In the genomic region with DNA sequence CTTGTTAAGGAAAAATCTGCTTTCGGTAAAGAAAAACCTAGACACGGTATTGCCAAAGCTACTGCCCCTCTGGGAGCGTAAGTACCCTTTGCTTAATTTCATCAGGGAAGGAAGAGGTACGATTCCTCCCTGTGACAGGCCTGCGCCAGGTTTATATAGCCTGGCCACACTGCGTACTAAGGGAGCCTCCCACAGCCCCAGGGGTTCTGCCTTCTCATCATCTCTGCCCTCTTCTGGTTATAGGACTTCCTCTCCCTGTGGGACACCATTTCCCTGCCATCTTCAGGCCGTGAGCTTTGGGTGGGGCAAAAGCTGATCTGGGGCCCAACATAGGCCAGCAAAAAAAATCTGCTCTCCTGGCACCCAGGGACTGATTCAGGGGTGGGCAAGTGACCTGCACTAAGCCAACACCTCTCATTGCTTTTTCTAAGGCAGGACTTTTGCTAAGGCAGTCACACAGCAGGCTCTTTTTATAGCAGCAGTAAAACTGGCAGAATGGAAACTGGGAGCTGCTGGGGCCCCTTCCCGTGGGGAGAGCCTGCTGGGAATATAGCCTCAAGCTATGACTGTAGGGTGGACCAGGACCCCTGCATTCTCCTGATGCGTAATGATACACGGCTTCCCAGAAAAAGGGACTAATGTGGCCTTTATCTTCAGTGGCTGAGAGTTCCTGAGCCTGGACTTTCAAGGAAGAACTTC, we compare ENCODE assay signal across 21 cellular contexts.
DNase-seq lines count a peak whose midpoint lies in the region; ATAC-seq and TF ChIP-seq lines count a peak whose summit lies in the region.
"Had no signal": no experiment of that assay in that cellular context is flagged by ENCODE, and none has a peak within 500 bp of the region (broad histone marks: within the 10 kb centered on the region; RNA-seq: fewer than 3 reads in every experiment).

No MANE protein-coding gene starts in this region.

- H3K4me3 ChIP-seq in A673 (ENCODE audit: low read depth, low read length, poor library complexity, severe bottlenecking) (no peak overlapping the region), gastroesophageal sphincter (no peak overlapping the region)

- H3K4me1 ChIP-seq in A673 (ENCODE audit: insufficient read depth, low read length, poor library complexity, severe bottlenecking) (no peaks in the 10 kb centered on the region), gastroesophageal sphincter (peaks cover 20 to 81% (median 26%) of the 10 kb centered on the region in 3 donors)

- peaks cover 36% of the 10 kb centered on the region for H3K36me3 Mint-ChIP-seq in osteocyte (ENCODE audit: unreplicated experiment)
- H3K36me3 Mint-ChIP-seq: activated naive CD4-positive, alpha-beta T cell treated with anti-CD3 and anti-CD28 coated beads, Interleukin-2, amount 50 U/mL, for 24 hours; CD4-positive, CD25-positive, alpha-beta regulatory T cell; naive B cell had no signal

- POLR2A ChIA-PET in A673 (lab: Charles Lee; ENCODE audit: low non-redundant PET): no interaction called here

- H3K27ac ChIP-seq in A673 (ENCODE audit: low read depth, low read length, poor library complexity, severe bottlenecking): no peak overlapping the region
- H3K27ac ChIP-seq in gastroesophageal sphincter: peak overlapping the region; percentile 73 to 87 (median 82)

- H3K4me1 Mint-ChIP-seq in osteocyte (ENCODE audit: unreplicated experiment): peaks cover 38% of the 10 kb centered on the region
- H3K4me1 Mint-ChIP-seq: activated naive CD4-positive, alpha-beta T cell treated with anti-CD3 and anti-CD28 coated beads, Interleukin-2, amount 50 U/mL, for 24 hours; naive B cell; T-helper 17 cell had no signal

- no TSS peak for BruUV-seq in A673 (replicated peaks; lab: Mats Ljungman, UMichigan)

- ATAC-seq in gastroesophageal sphincter (no peak), HG03196 (IDR thresholded peaks at IDR 0.05; ENCODE audit: unreplicated experiment) (no peak), GM19035 (IDR thresholded peaks at IDR 0.05; ENCODE audit: unreplicated experiment) (no peak)
- ATAC-seq: activated CD8-positive, alpha-beta T cell treated with anti-CD3 and anti-CD28 coated beads for 36 hours; left lobe of liver; T-helper 17 cell had no signal

- intact Hi-C loops in A673 (cut with micrococcal nuclease; ENCODE audit: unreplicated experiment): no loop called here

- no peaks in the 10 kb centered on the region for H3K9me3 Mint-ChIP-seq in osteocyte (ENCODE audit: unreplicated experiment)
- H3K9me3 Mint-ChIP-seq: activated CD8-positive, alpha-beta T cell treated with anti-CD3 and anti-CD28 coated beads for 36 hours; activated naive CD4-positive, alpha-beta T cell treated with anti-CD3 and anti-CD28 coated beads, Interleukin-2, amount 50 U/mL, for 24 hours; CD4-positive, CD25-positive, alpha-beta regulatory T cell had no signal

- TF ChIP-seq EP300 in gastroesophageal sphincter (IDR thresholded peaks at IDR 0.05): no peak

- no peak for TF ChIP-seq CTCF in A673 (conservative IDR thresholded peaks at IDR 0.05; ENCODE audit: low read depth, low read length)
- TF ChIP-seq CTCF in gastroesophageal sphincter (IDR thresholded peaks at IDR 0.05): peak in 1 of 4 experiments; percentile 10
- no peak for TF ChIP-seq CTCF in osteocyte (IDR thresholded peaks at IDR 0.05)

- DNase-seq in A673 (ENCODE audit: low spot score): peak; percentile 15
- peak; percentile 88 for DNase-seq in NCI-H69 (lab: John Stamatoyannopoulos, UW)
- DNase-seq in osteocyte (ENCODE audit: extremely low spot score, unreplicated experiment): no peak
- no peak for DNase-seq in NCI-H345 (lab: John Stamatoyannopoulos, UW)
- no peak for DNase-seq in NCI-H2029 (lab: John Stamatoyannopoulos, UW)
- DNase-seq: ACHN; activated CD8-positive, alpha-beta T cell treated with anti-CD3 and anti-CD28 coated beads for 36 hours; activated T-cell treated with anti-CD3 and anti-CD28 coated beads, Interleukin-2, amount 50 U/mL, for 48 hours; CD4-positive, CD25-positive, alpha-beta regulatory T cell; cortex of kidney; DMS79 treated with DMSO at 0.1 percent for 48 hours; H7; naive B cell; NCI-H524; SHP77 treated with DMSO at 0.1 percent for 48 hours; T-helper 17 cell had no signal

- 93 to 100% methylated on average over 1 to 5 of the region's 10 CpGs for WGBS in gastroesophageal sphincter (ENCODE audit: low coverage in 1 of 2), 2 donors

- no peak for TF ChIP-seq POLR2A in gastroesophageal sphincter (IDR thresholded peaks at IDR 0.05)

- no peaks in the 10 kb centered on the region for H3K27me3 Mint-ChIP-seq in osteocyte (ENCODE audit: unreplicated experiment)
- H3K27me3 Mint-ChIP-seq: CD4-positive, CD25-positive, alpha-beta regulatory T cell; naive B cell had no signal

- CTCF ChIA-PET in A673 (lab: Charles Lee): no interaction called here

- H3K4me3 Mint-ChIP-seq in osteocyte (ENCODE audit: unreplicated experiment): no peak overlapping the region
- H3K4me3 Mint-ChIP-seq: activated CD8-positive, alpha-beta T cell treated with anti-CD3 and anti-CD28 coated beads for 36 hours; activated naive CD4-positive, alpha-beta T cell treated with anti-CD3 and anti-CD28 coated beads, Interleukin-2, amount 50 U/mL, for 24 hours; CD4-positive, CD25-positive, alpha-beta regulatory T cell; naive B cell; T-helper 17 cell had no signal

- H3K27me3 ChIP-seq in A673 (replicated peaks; ENCODE audit: insufficient read depth, low read depth, low read length, poor library complexity): no peaks in the 10 kb centered on the region
- no peaks in the 10 kb centered on the region for H3K27me3 ChIP-seq in gastroesophageal sphincter

- H3K36me3 ChIP-seq in A673 (ENCODE audit: insufficient read depth, low read length, poor library complexity, severe bottlenecking) (no peaks in the 10 kb centered on the region), gastroesophageal sphincter (peaks cover 0 to 53% of the 10 kb centered on the region in 2 donors)

- peak overlapping the region; percentile 99 for H3K27ac Mint-ChIP-seq in osteocyte (ENCODE audit: unreplicated experiment)
- H3K27ac Mint-ChIP-seq: activated CD8-positive, alpha-beta T cell treated with anti-CD3 and anti-CD28 coated beads for 36 hours; activated naive CD4-positive, alpha-beta T cell treated with anti-CD3 and anti-CD28 coated beads, Interleukin-2, amount 50 U/mL, for 24 hours; CD4-positive, CD25-positive, alpha-beta regulatory T cell; T-helper 17 cell had no signal

- H3K9me3 ChIP-seq in A673 (ENCODE audit: low read depth, low read length, poor library complexity, severe bottlenecking) (no peaks in the 10 kb centered on the region), gastroesophageal sphincter (peaks cover 0 to 6% (median 0%) of the 10 kb centered on the region in 3 donors)

Comparison
In these comparisons a context has a peak if more than half of its experiments do, and no peak if none do; other contexts are left out.
1. DNase-seq: peak in A673 (single experiment) and NCI-H69 (single experiment); none in osteocyte (single experiment), NCI-H345 (single experiment) and NCI-H2029 (single experiment).